27 cellular contexts compared by ENCODE assay signal in genomic region chr12:90153827-90154226, GRCh38.
"Had no signal": no experiment of that assay in that cellular context is flagged by ENCODE, and none has a peak within 500 bp of the region (broad histone marks: within the 10 kb centered on the region; RNA-seq: fewer than 3 reads in every experiment).

No MANE protein-coding gene starts in this region.

- ATAC-seq: esophagus mucosa; heart right ventricle; left cardiac atrium; left lung; naive thymus-derived CD8-positive, alpha-beta T cell; psoas muscle; right cardiac atrium; stimulated activated memory B cell treated with anti-CD40 and anti-IgM and Interleukin-4, amounts not matched to agents 10 μg/mL and 1 μg/mL and 100 μg/mL, for 72 hours; stimulated activated naive CD8-positive, alpha-beta T cell treated with anti-CD3 and anti-CD28 coated beads, Interleukin-15, Interleukin-2, amounts not matched to agents 100 U/mL and 50 U/mL, for 24 hours had no signal

- H3K9me3 ChIP-seq: colonic mucosa, heart right ventricle, left lung, ovary, psoas muscle, spleen, testis, tibial artery, upper lobe of left lung had no signal

- FAIRE-seq: islet of Langerhans, urothelium cell line had no signal

- H3K36me3 ChIP-seq: colonic mucosa, heart right ventricle, left lung, ovary, sigmoid colon, spleen, tibial artery, upper lobe of left lung had no signal

- H3K4me3 ChIP-seq: colonic mucosa, heart right ventricle, left lung, ovary, psoas muscle, sigmoid colon, skin epidermis, spleen, testis, tibial artery, upper lobe of left lung had no signal

- H3K27me3 ChIP-seq: colonic mucosa, heart right ventricle, left lung, ovary, sigmoid colon, spleen, testis, tibial artery, upper lobe of left lung had no signal

- DNase-seq: colonic mucosa; effector CD8-positive, alpha-beta T cell; glutamatergic neuron; heart right ventricle; hippocampal formation; left cardiac atrium; left lung; occipital lobe; ovary; posterior cingulate gyrus; psoas muscle; right cardiac atrium; sigmoid colon; spleen; stimulated activated CD4-positive, alpha-beta T cell treated with anti-CD3 and anti-CD28 coated beads, Interleukin-4, amount 100 ng/mL, for 4 hours; stimulated activated naive CD8-positive, alpha-beta T cell treated with anti-CD3 and anti-CD28 coated beads, Interleukin-15, Interleukin-2, amounts not matched to agents 100 U/mL and 50 U/mL, for 24 hours; substantia nigra; testis; tibial artery; upper lobe of left lung had no signal

- H3K4me1 ChIP-seq: colonic mucosa, heart right ventricle, left lung, psoas muscle, sigmoid colon, spleen, testis, tibial artery, upper lobe of left lung had no signal

- H3K27ac ChIP-seq: colonic mucosa, epithelial cell of prostate, heart right ventricle, left lung, ovary, psoas muscle, sigmoid colon, skin epidermis, spleen, testis, tibial artery, upper lobe of left lung had no signal
